ENCODE assay signal across 22 cellular contexts in genomic region chr3:55407426-55407820, GRCh38.
"Had no signal": no experiment of that assay in that cellular context is flagged by ENCODE, and none has a peak within 500 bp of the region (broad histone marks: within the 10 kb centered on the region; RNA-seq: fewer than 3 reads in every experiment).

No MANE protein-coding gene starts in this region.

- DNase-seq: activated CD4-positive, alpha-beta T cell treated with anti-CD3 and anti-CD28 coated beads, Interleukin-2, amount 10 ng/mL, durations not matched to agents 24 days and 14 days; activated CD4-positive, alpha-beta T cell treated with anti-CD3 and anti-CD28 coated beads, Interleukin-2, amount 50 U/mL, for 4 hours; activated CD8-positive, alpha-beta T cell treated with anti-CD3 and anti-CD28 coated beads for 36 hours; activated gamma-delta T cell; activated naive CD4-positive, alpha-beta T cell treated with Interleukin-2 at 50 U/mL for 16 hours; activated naive CD8-positive, alpha-beta T cell treated with anti-CD3 and anti-CD28 coated beads, Interleukin-2, amount 10 ng/mL, durations not matched to agents 7 days and 5 days; activated T-cell treated with anti-CD3 and anti-CD28 coated beads, Interleukin-2, amount 50 U/mL, for 1 hour; activated T-cell treated with anti-CD3 and anti-CD28 coated beads, Interleukin-2, amount 50 U/mL, for 72 hours; caudate nucleus; cerebellar nuclear complex; MM.1S; NCI-H1092; NCI-H1436 treated with DMSO at 0.1 percent for 48 hours; NCI-H1694 treated with DMSO at 0.1 percent for 48 hours; NCI-H2029; NCI-H345; NCI-H524 treated with DMSO at 0.1 percent for 48 hours; NCI-H748 treated with DMSO at 0.1 percent for 48 hours; SHP77 treated with DMSO at 0.1 percent for 48 hours; SK-N-SH had no signal

- H3K4me1 ChIP-seq: SJSA1 had no signal

- H3K27ac ChIP-seq: SJSA1 had no signal

- H3K9me3 ChIP-seq: SJSA1 had no signal

- H3K4me3 ChIP-seq: SJSA1 had no signal

- H3K36me3 ChIP-seq: SJSA1 had no signal

- H3K27me3 ChIP-seq: SJSA1 had no signal

- ATAC-seq: activated CD8-positive, alpha-beta T cell treated with anti-CD3 and anti-CD28 coated beads for 36 hours; activated T-cell treated with anti-CD3 and anti-CD28 coated beads, Interleukin-2, amount 50 U/mL, for 72 hours; activated T-helper 17 cell treated with anti-CD3 and anti-CD28 coated beads, Interleukin-2, amount 50 U/mL, for 72 hours had no signal

- H3K9ac ChIP-seq: SK-N-SH had no signal

- H3K9me2 ChIP-seq: SK-N-SH had no signal
